1 cellular context compared by ENCODE assay signal in genomic region chr13:73058741-73059459, GRCh38.
TF ChIP-seq lines count a peak whose summit lies in the region.

Gene KLF5, plus strand, starts transcription at chr13:73059005. Its CDS starts 323 bp downstream, at chr13:73059328.

TF ChIP-seq in HEK293, 187 proteins besides CTCF, POLR2A, EP300 and RAD21 (continued from another document and continues in another):
- TF ChIP-seq ZSCAN18 (tag by site-specific recombination; IDR thresholded peaks at IDR 0.05) = no peak
- peak; percentile 55 for TF ChIP-seq ZNF335 (tag by site-specific recombination; conservative IDR thresholded peaks at IDR 0.05)
- TF ChIP-seq KLF7 (tag by site-specific recombination; IDR thresholded peaks at IDR 0.05; ENCODE audit: borderline replicate concordance) = peak; percentile 41; the same call in 1 of the 2 replicates
- no peak for TF ChIP-seq ELK4 (IDR thresholded peaks at IDR 0.05; ENCODE audit: borderline replicate concordance, low read depth, low read length)
- TF ChIP-seq ZNF146 (tag by site-specific recombination; IDR thresholded peaks at IDR 0.05) = no peak
- TF ChIP-seq ZNF391 (tag by site-specific recombination; IDR thresholded peaks at IDR 0.05; ENCODE audit: borderline replicate concordance, low read depth) = peak; percentile 44; the same call in 1 of the 2 replicates
- TF ChIP-seq ZBTB8A (tag by site-specific recombination; IDR thresholded peaks at IDR 0.05) = peak; percentile 87
- TF ChIP-seq ZNF211 (tag by site-specific recombination; IDR thresholded peaks at IDR 0.05; ENCODE audit: low read depth) = no peak
- TF ChIP-seq ZNF324 (tag by site-specific recombination; IDR thresholded peaks at IDR 0.05) = 0 out of 2 replicates have a peak, but pooled peaks have one; percentile 20
- no peak for TF ChIP-seq ZNF280D (tag by site-specific recombination; IDR thresholded peaks at IDR 0.05)
- no peak for TF ChIP-seq ZBTB49 (tag by site-specific recombination; IDR thresholded peaks at IDR 0.05; ENCODE audit: low read depth)
- no peak for TF ChIP-seq SALL2 (tag by site-specific recombination; IDR thresholded peaks at IDR 0.05; ENCODE audit: borderline replicate concordance)
- TF ChIP-seq FEZF1 (tag by site-specific recombination; IDR thresholded peaks at IDR 0.05) = no peak
- TF ChIP-seq IKZF3 (tag by site-specific recombination; IDR thresholded peaks at IDR 0.05) = no peak
- no peak for TF ChIP-seq ZNF48 (tag by site-specific recombination; IDR thresholded peaks at IDR 0.05)
- TF ChIP-seq ZNF610 (tag by site-specific recombination; IDR thresholded peaks at IDR 0.05; ENCODE audit: borderline replicate concordance) = no peak
- TF ChIP-seq ZNF660 (tag by site-specific recombination; IDR thresholded peaks at IDR 0.05) = no peak
- TF ChIP-seq SCRT2 (tag by site-specific recombination; IDR thresholded peaks at IDR 0.05) = no peak
- TF ChIP-seq ZNF555 (tag by site-specific recombination; conservative IDR thresholded peaks at IDR 0.05) = no peak
- no peak for TF ChIP-seq ZNF416 (tag by site-specific recombination; IDR thresholded peaks at IDR 0.05)
- peak; percentile 83 for TF ChIP-seq SP3 (tag by site-specific recombination; IDR thresholded peaks at IDR 0.05)
- 0 out of 2 replicates have a peak, but pooled peaks have one; percentile 75 for TF ChIP-seq GLI4 (tag by site-specific recombination; IDR thresholded peaks at IDR 0.05)
- no peak for TF ChIP-seq ZNF214 (tag by site-specific recombination; IDR thresholded peaks at IDR 0.05; ENCODE audit: borderline replicate concordance)
- no peak for TF ChIP-seq ZNF362 (tag by site-specific recombination; IDR thresholded peaks at IDR 0.05)
- no peak for TF ChIP-seq ZBTB7A (tag by site-specific recombination; IDR thresholded peaks at IDR 0.05; ENCODE audit: low read depth)
- peak; percentile 39; the same call in 1 of the 2 replicates for TF ChIP-seq WT1 (tag by site-specific recombination; IDR thresholded peaks at IDR 0.05)
- TF ChIP-seq ZNF560 (tag by site-specific recombination; IDR thresholded peaks at IDR 0.05; ENCODE audit: borderline replicate concordance) = no peak
- no peak for TF ChIP-seq ZNF266 (tag by site-specific recombination; IDR thresholded peaks at IDR 0.05; ENCODE audit: low read depth)
- no peak for TF ChIP-seq ZNF600 (tag by site-specific recombination; IDR thresholded peaks at IDR 0.05)
- no peak for TF ChIP-seq ZNF175 (tag by site-specific recombination; IDR thresholded peaks at IDR 0.05)
- no peak for TF ChIP-seq ZNF558 (tag by site-specific recombination; IDR thresholded peaks at IDR 0.05)
- peak; percentile 63; the same call in 1 of the 2 replicates for TF ChIP-seq ZFP37 (tag by site-specific recombination; IDR thresholded peaks at IDR 0.05)
- no peak for TF ChIP-seq ZNF621 (tag by site-specific recombination; IDR thresholded peaks at IDR 0.05)
- TF ChIP-seq GLIS2 (tag by site-specific recombination; IDR thresholded peaks at IDR 0.05) = peak; percentile 37; the same call in 1 of the 2 replicates
- no peak for TF ChIP-seq MZF1 (tag by site-specific recombination; IDR thresholded peaks at IDR 0.05; ENCODE audit: borderline replicate concordance)
- no peak for TF ChIP-seq ZNF670 (tag by site-specific recombination; IDR thresholded peaks at IDR 0.05; ENCODE audit: low read depth)
- peak; percentile 10; the same call in 1 of the 2 replicates for TF ChIP-seq ZNF561 (tag by site-specific recombination; IDR thresholded peaks at IDR 0.05; ENCODE audit: borderline replicate concordance)
- TF ChIP-seq ZNF580 (tag by site-specific recombination; IDR thresholded peaks at IDR 0.05) = no peak
- no peak for TF ChIP-seq ZFP69B (tag by site-specific recombination; IDR thresholded peaks at IDR 0.05)
- TF ChIP-seq ZNF529 (tag by site-specific recombination; IDR thresholded peaks at IDR 0.05; ENCODE audit: insufficient replicate concordance) = no peak
- no peak for TF ChIP-seq ZNF843 (tag by site-specific recombination; IDR thresholded peaks at IDR 0.05)
- no peak for TF ChIP-seq ZNF280C (tag by site-specific recombination; IDR thresholded peaks at IDR 0.05)
- no peak for TF ChIP-seq HOXC10 (CRISPR knock-in tag; IDR thresholded peaks at IDR 0.05)
- no peak for TF ChIP-seq ZNF530 (tag by site-specific recombination; IDR thresholded peaks at IDR 0.05; ENCODE audit: low read depth)
- no peak for TF ChIP-seq ZNF510 (tag by site-specific recombination; IDR thresholded peaks at IDR 0.05; ENCODE audit: insufficient replicate concordance)
- TF ChIP-seq ZSCAN4 (tag by site-specific recombination; IDR thresholded peaks at IDR 0.05) = no peak; the same call in 1 of the 2 replicates
- TF ChIP-seq PBX3 (CRISPR knock-in tag; IDR thresholded peaks at IDR 0.05) = peak; percentile 87
- TF ChIP-seq OSR2 (tag by site-specific recombination; IDR thresholded peaks at IDR 0.05) = no peak
- TF ChIP-seq ZNF426 (tag by site-specific recombination; IDR thresholded peaks at IDR 0.05) = no peak
- no peak for TF ChIP-seq ZNF202 (tag by site-specific recombination; IDR thresholded peaks at IDR 0.05; ENCODE audit: borderline replicate concordance)
- no peak for TF ChIP-seq ZNF747 (tag by site-specific recombination; IDR thresholded peaks at IDR 0.05)
- TF ChIP-seq ZNF132 (tag by site-specific recombination; IDR thresholded peaks at IDR 0.05; ENCODE audit: borderline replicate concordance) = no peak
- no peak for TF ChIP-seq GLI2 (tag by site-specific recombination; IDR thresholded peaks at IDR 0.05; ENCODE audit: borderline replicate concordance, low read depth)
- TF ChIP-seq GLIS1 (tag by site-specific recombination; IDR thresholded peaks at IDR 0.05) = peak; percentile 15; the same call in 1 of the 2 replicates
- no peak for TF ChIP-seq ZNF114 (tag by site-specific recombination; IDR thresholded peaks at IDR 0.05)
- no peak for TF ChIP-seq ZNF155 (tag by site-specific recombination; IDR thresholded peaks at IDR 0.05)
